8 cellular contexts compared by ENCODE assay signal in genomic region chr1:244450597-244451538, GRCh38. TPM values are rescaled to one million over a fixed set of nuclear protein-coding genes. Genes with fewer than 3 reads are reported as not detected.
DNase-seq lines count a peak whose midpoint lies in the region; ATAC-seq and TF ChIP-seq lines count a peak whose summit lies in the region.

No MANE protein-coding gene starts in this region.

- peaks cover 18% of the 10 kb centered on the region for H3K4me1 ChIP-seq in mucosa of descending colon (ENCODE audit: low read depth)

- H3K4me3 ChIP-seq in epithelial cell of esophagus (ENCODE audit: low read length) (peak overlapping the region; percentile 90), mucosa of descending colon (peak overlapping the region; percentile 80)

- H3K9me3 ChIP-seq in mucosa of descending colon = no peaks in the 10 kb centered on the region

- ATAC-seq in HG02938 (IDR thresholded peaks at IDR 0.05; ENCODE audit: unreplicated experiment) (peak; percentile 21), mucosa of descending colon (peak; percentile 21)
- peak; percentile 13 to 20 for ATAC-seq in stimulated activated naive B cell treated with anti-CD40 and anti-IgM and Interleukin-4, amounts not matched to agents 10 μg/mL and 1 μg/mL and 100 μg/mL, for 72 hours (replicated peaks)

- H3K9me3 Mint-ChIP-seq in stimulated activated naive B cell treated with anti-CD40 and anti-IgM and Interleukin-4, amounts not matched to agents 10 μg/mL and 1 μg/mL and 100 μg/mL, for 72 hours = peaks cover 3 to 4% of the 10 kb centered on the region in 2 donors

- TF ChIP-seq CTCF in epithelial cell of esophagus (IDR thresholded peaks at IDR 0.05; ENCODE audit: insufficient read depth, low read depth, low read length, missing control alignments) (no peak), mucosa of descending colon (IDR thresholded peaks at IDR 0.05) (no peak)

- peaks cover 16 to 17% of the 10 kb centered on the region in 2 donors for H3K36me3 Mint-ChIP-seq in stimulated activated naive B cell treated with anti-CD40 and anti-IgM and Interleukin-4, amounts not matched to agents 10 μg/mL and 1 μg/mL and 100 μg/mL, for 72 hours

- peaks cover 6% of the 10 kb centered on the region for H3K36me3 ChIP-seq in mucosa of descending colon (ENCODE audit: low read depth)

- intact Hi-C loops in mucosa of descending colon (cut with DNase I, micrococcal nuclease) = loop anchor here in 1 of 2 donors (5.0 kb wide), 1 partner anchor 1104 kb away; no protein-coding TSS in a partner anchor

- peaks cover 19 to 37% of the 10 kb centered on the region in 2 donors for H3K4me1 Mint-ChIP-seq in stimulated activated naive B cell treated with anti-CD40 and anti-IgM and Interleukin-4, amounts not matched to agents 10 μg/mL and 1 μg/mL and 100 μg/mL, for 72 hours

- DNase-seq in NCI-H510A treated with DMSO at 0.1 percent for 48 hours (lab: John Stamatoyannopoulos, UW) = peak; percentile 43
- no peak for DNase-seq in NCI-H510A (lab: John Stamatoyannopoulos, UW)
- peak; percentile 12 for DNase-seq in NCI-H748 treated with DMSO at 0.1 percent for 48 hours (lab: John Stamatoyannopoulos, UW)
- peak; percentile 44 for DNase-seq in activated T-cell treated with anti-CD3 and anti-CD28 coated beads for 1 hour (ENCODE audit: low read depth)
- peak; percentile 54 for DNase-seq in epithelial cell of esophagus (ENCODE audit: low read depth)
- DNase-seq in mucosa of descending colon = peak; percentile 58 to 80 (median 79)
- DNase-seq in stimulated activated naive B cell treated with anti-CD40 and anti-IgM and Interleukin-4, amounts not matched to agents 10 μg/mL and 1 μg/mL and 100 μg/mL, for 72 hours = peak; percentile 51

- no peaks in the 10 kb centered on the region for H3K27me3 Mint-ChIP-seq in stimulated activated naive B cell treated with anti-CD40 and anti-IgM and Interleukin-4, amounts not matched to agents 10 μg/mL and 1 μg/mL and 100 μg/mL, for 72 hours

- H3K27ac Mint-ChIP-seq in stimulated activated naive B cell treated with anti-CD40 and anti-IgM and Interleukin-4, amounts not matched to agents 10 μg/mL and 1 μg/mL and 100 μg/mL, for 72 hours = peak overlapping the region; percentile 99

- peak overlapping the region; percentile 93 to 99 for H3K4me3 Mint-ChIP-seq in stimulated activated naive B cell treated with anti-CD40 and anti-IgM and Interleukin-4, amounts not matched to agents 10 μg/mL and 1 μg/mL and 100 μg/mL, for 72 hours

RNA-seq across cellular contexts. Expression of gene ADSS2, which starts 0.8 kb away (rescaled TPM):
- 10 to 100 TPM; 38.6 to 49.0 (median 42.4) TPM for total RNA-seq in mucosa of descending colon

RNA-seq across cellular contexts. Expression of gene CATSPERE, which starts 10.2 kb away (rescaled TPM):
- 1 to 10 TPM in 1 of 3 donors, under 1 TPM in 2; 0.73 to 1.3 (median 0.93) TPM for total RNA-seq in mucosa of descending colon
